In the genomic region with DNA sequence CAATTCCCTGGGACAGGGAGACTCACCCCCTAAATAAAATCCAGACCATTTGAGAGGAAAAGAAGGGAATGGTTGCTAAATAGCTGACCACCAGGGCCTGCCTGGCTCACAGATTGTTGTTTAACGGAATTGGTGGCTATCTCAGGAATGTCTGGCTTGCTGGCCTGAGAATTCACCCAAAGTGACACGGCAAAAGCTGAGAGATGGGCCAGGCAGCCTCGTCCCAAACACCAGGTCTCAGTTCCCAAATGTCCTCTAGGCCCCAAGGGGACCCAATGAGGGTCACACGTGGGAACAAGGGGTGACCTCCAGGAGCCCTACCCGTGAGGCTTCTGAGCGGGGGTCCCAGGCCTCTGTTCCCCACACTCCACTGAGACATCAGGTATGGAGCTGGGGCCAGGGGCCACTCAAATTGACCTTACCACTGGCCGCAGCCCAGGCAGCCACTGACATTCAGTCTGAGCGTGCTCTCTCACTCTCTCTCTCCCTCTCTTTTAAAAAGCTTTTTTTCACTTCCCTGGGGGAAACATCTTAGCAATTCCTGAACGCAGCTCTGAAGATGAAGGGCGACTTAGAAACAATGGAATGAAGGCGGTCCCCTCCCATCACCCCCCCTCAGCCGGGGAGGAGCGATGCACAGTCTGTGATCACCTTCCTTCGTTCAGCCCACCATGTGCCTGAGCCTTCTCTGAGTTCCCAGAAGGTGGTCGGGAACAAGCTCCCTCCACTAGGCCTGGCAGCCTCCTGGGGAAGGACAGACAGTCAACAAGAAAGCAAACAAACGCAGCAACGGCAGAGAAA, we compare ENCODE assay signal across 15 cellular contexts.
A peak's percentile ranks its signal among the peaks of the same experiment; 100 is the strongest.
DNase-seq lines count a peak whose midpoint lies in the region; ATAC-seq and TF ChIP-seq lines count a peak whose summit lies in the region.
"Had no signal": no experiment of that assay in that cellular context is flagged by ENCODE, and none has a peak within 500 bp of the region (broad histone marks: within the 10 kb centered on the region; RNA-seq: fewer than 3 reads in every experiment).

No MANE protein-coding gene starts in this region.

- H3K27ac Mint-ChIP-seq in endodermal cell (peak overlapping the region; percentile 87), type B pancreatic cell (peak overlapping the region; percentile 69)
- H3K27ac Mint-ChIP-seq: activated CD4-positive, alpha-beta memory T cell treated with anti-CD3 and anti-CD28 coated beads for 36 hours; activated T-helper 1 cell treated with anti-CD3 and anti-CD28 coated beads, Interleukin-12 subunit alpha, Interleukin-12 subunit beta, Interleukin-2, Interleukin-4 antibody, amounts not matched to agents 30 ng/mL and 10 ng/mL and 1 ng/mL, durations not matched to agents 14 hours and 24 hours and 36 hours had no signal

- WGBS in endodermal cell (ENCODE audit: insufficient coverage in 1 of 2, insufficient read length in 1 of 2), 2 experiments: 55 to 69% methylated on average over 8 to 17 of the region's 17 CpGs
- WGBS in mesodermal cell (ENCODE audit: insufficient coverage in 2 of 2), 2 experiments: 55 to 57% methylated on average over 9 to 15 of the region's 17 CpGs

- H3K36me3 Mint-ChIP-seq in endodermal cell (ENCODE audit: low read depth) (no peaks in the 10 kb centered on the region), type B pancreatic cell (no peaks in the 10 kb centered on the region)
- H3K36me3 Mint-ChIP-seq: activated CD4-positive, alpha-beta memory T cell treated with anti-CD3 and anti-CD28 coated beads for 36 hours had no signal

- DNase-seq in Right ventricle myocardium inferior (ENCODE audit: missing footprints) (peak; percentile 62), cardiac septum (ENCODE audit: low spot score) (no peak), endodermal cell (peak; percentile 78), type B pancreatic cell (ENCODE audit: extremely low spot score, unreplicated experiment) (no peak), NCI-H2081 (lab: John Stamatoyannopoulos, UW) (no peak), UCSD-AML1 (lab: John Stamatoyannopoulos, UW; ENCODE audit: unreplicated experiment) (no peak)
- DNase-seq: activated CD4-positive, alpha-beta memory T cell treated with anti-CD3 and anti-CD28 coated beads for 36 hours; DMS153; hippocampal formation; NCI-H1436 treated with DMSO at 0.1 percent for 48 hours; NCI-H526 treated with DMSO at 0.1 percent for 48 hours; RPMI8226 had no signal

- H3K9me3 Mint-ChIP-seq in endodermal cell: no peaks in the 10 kb centered on the region
- H3K9me3 Mint-ChIP-seq in type B pancreatic cell: no peaks in the 10 kb centered on the region
- H3K9me3 Mint-ChIP-seq: activated CD4-positive, alpha-beta memory T cell treated with anti-CD3 and anti-CD28 coated beads for 36 hours; activated T-helper 1 cell treated with anti-CD3 and anti-CD28 coated beads, Interleukin-12 subunit alpha, Interleukin-12 subunit beta, Interleukin-2, Interleukin-4 antibody, amounts not matched to agents 30 ng/mL and 10 ng/mL and 1 ng/mL, durations not matched to agents 14 hours and 24 hours and 36 hours had no signal

- no peak overlapping the region for H3K4me3 ChIP-seq in endodermal cell (ENCODE audit: low read length)
- H3K4me3 ChIP-seq in mesodermal cell (ENCODE audit: extremely low read depth, insufficient read depth, low read length, poor library complexity, severe bottlenecking): no peak overlapping the region

- H3K27me3 Mint-ChIP-seq in endodermal cell (ENCODE audit: insufficient read depth): no peaks in the 10 kb centered on the region
- no peaks in the 10 kb centered on the region for H3K27me3 Mint-ChIP-seq in type B pancreatic cell
- H3K27me3 Mint-ChIP-seq: activated CD4-positive, alpha-beta memory T cell treated with anti-CD3 and anti-CD28 coated beads for 36 hours had no signal

- ATAC-seq in Right ventricle myocardium inferior: no peak
- ATAC-seq in HG03439 (IDR thresholded peaks at IDR 0.05; ENCODE audit: unreplicated experiment): no peak

- intact Hi-C loops in Right ventricle myocardium inferior (cut with DNase I): no loop called here
- intact Hi-C loops in cardiac septum (cut with DNase I): no loop called here

- H3K36me3 ChIP-seq in endodermal cell (ENCODE audit: control insufficient read depth, insufficient read depth, low read length): no peaks in the 10 kb centered on the region
- no peaks in the 10 kb centered on the region for H3K36me3 ChIP-seq in mesodermal cell (ENCODE audit: control insufficient read depth, insufficient read depth, low read length)

- H3K4me1 Mint-ChIP-seq in endodermal cell (peaks cover 11% of the 10 kb centered on the region), type B pancreatic cell (ENCODE audit: unreplicated experiment) (peaks cover 44% of the 10 kb centered on the region)

- peaks cover 5% of the 10 kb centered on the region for H3K9me3 ChIP-seq in endodermal cell (ENCODE audit: control insufficient read depth, low read length)
- peaks cover 6% of the 10 kb centered on the region for H3K9me3 ChIP-seq in mesodermal cell (ENCODE audit: control insufficient read depth, low read length)

- H3K9ac ChIP-seq in endodermal cell (ENCODE audit: extremely low read depth, low read length, poor library complexity, severe bottlenecking): no peak overlapping the region

- no peaks in the 10 kb centered on the region for H3K27me3 ChIP-seq in endodermal cell (ENCODE audit: control insufficient read depth, insufficient read depth, low read length, poor library complexity, severe bottlenecking)

- H3K27ac ChIP-seq in endodermal cell (ENCODE audit: low read depth, low read length) (peak overlapping the region; percentile 30), mesodermal cell (ENCODE audit: low read depth, low read length, severe bottlenecking) (peak overlapping the region; percentile 90)

- H3K4me3 Mint-ChIP-seq in endodermal cell (no peak overlapping the region), type B pancreatic cell (peak overlapping the region; percentile 4)
- H3K4me3 Mint-ChIP-seq: activated CD4-positive, alpha-beta memory T cell treated with anti-CD3 and anti-CD28 coated beads for 36 hours; activated T-helper 1 cell treated with anti-CD3 and anti-CD28 coated beads, Interleukin-12 subunit alpha, Interleukin-12 subunit beta, Interleukin-2, Interleukin-4 antibody, amounts not matched to agents 30 ng/mL and 10 ng/mL and 1 ng/mL, durations not matched to agents 14 hours and 24 hours and 36 hours had no signal

- TF ChIP-seq CTCF in endodermal cell (conservative IDR thresholded peaks at IDR 0.05) (no peak), type B pancreatic cell (conservative IDR thresholded peaks at IDR 0.05) (no peak)

- peaks cover 7% of the 10 kb centered on the region for H3K4me1 ChIP-seq in endodermal cell (ENCODE audit: control insufficient read depth, insufficient read depth, low read length)
- H3K4me1 ChIP-seq in mesodermal cell (ENCODE audit: control insufficient read depth, insufficient read depth, low read length, poor library complexity, severe bottlenecking): peaks cover 22% of the 10 kb centered on the region

Comparison
In these comparisons a context has a peak if more than half of its experiments do, and no peak if none do; other contexts are left out.
1. DNase-seq: peak in Right ventricle myocardium inferior (single experiment) and endodermal cell (single experiment); none in cardiac septum (single experiment), type B pancreatic cell (single experiment), NCI-H2081 (0 of 2) and UCSD-AML1 (single experiment).